In genomic region chr2:157152362-157152761, GRCh38 we compare ENCODE assay signal across 17 cellular contexts.
DNase-seq lines count a peak whose midpoint lies in the region; ATAC-seq and TF ChIP-seq lines count a peak whose summit lies in the region.
"Had no signal": no experiment of that assay in that cellular context is flagged by ENCODE, and none has a peak within 500 bp of the region (broad histone marks: within the 10 kb centered on the region; RNA-seq: fewer than 3 reads in every experiment).

No MANE protein-coding gene starts in this region.

- H3K36me3 Mint-ChIP-seq in Caco-2 (ENCODE audit: insufficient read depth, unreplicated experiment) = no peaks in the 10 kb centered on the region

- no peak overlapping the region for H3K4me3 ChIP-seq in Caco-2 (ENCODE audit: low read depth, low read length)
- no peak overlapping the region for H3K4me3 ChIP-seq in MM.1S (ENCODE audit: low read length)
- no peak overlapping the region for H3K4me3 ChIP-seq in mucosa of descending colon
- no peak overlapping the region for H3K4me3 ChIP-seq in ascending aorta

- H3K9me2 ChIP-seq in MM.1S (replicated peaks; ENCODE audit: insufficient read depth, low read length) = no peaks in the 10 kb centered on the region

- no TSS peak for BruUV-seq in Caco-2 (replicated peaks; lab: Mats Ljungman, UMichigan)

- peaks cover 15% of the 10 kb centered on the region for H3K4me1 Mint-ChIP-seq in Caco-2 (ENCODE audit: low read depth, unreplicated experiment)

- no peak for TF ChIP-seq CTCF in Caco-2 (IDR thresholded peaks at IDR 0.05; ENCODE audit: insufficient read depth in 1 of 2, low read depth in 1 of 2, low read length in 1 of 2, severe bottlenecking in 1 of 2, unreplicated experiment in 1 of 2)
- TF ChIP-seq CTCF in GM20000 (IDR thresholded peaks at IDR 0.05; ENCODE audit: extremely low read depth, missing control alignments) = no peak
- no peak for TF ChIP-seq CTCF in MM.1S (IDR thresholded peaks at IDR 0.05; ENCODE audit: low read length)
- no peak for TF ChIP-seq CTCF in mucosa of descending colon (IDR thresholded peaks at IDR 0.05)
- no peak for TF ChIP-seq CTCF in ascending aorta (IDR thresholded peaks at IDR 0.05)

- DNase-seq in Caco-2 (peak in 1 of 2 experiments; percentile 48), GM20000 (ENCODE audit: low spot score) (peak; percentile 7), MM.1S (peak; percentile 20), mucosa of descending colon (no peak), ascending aorta (ENCODE audit: low spot score in 2 of 2) (no peak)
- DNase-seq: DMS153, KG1, NCI-H1092, NCI-H146, NCI-H2227 treated with DMSO at 0.1 percent for 48 hours, NCI-H526, SHP77 treated with DMSO at 0.1 percent for 48 hours, SW 1271 had no signal

- no peaks in the 10 kb centered on the region for H3K27me3 Mint-ChIP-seq in Caco-2 (ENCODE audit: insufficient read depth, unreplicated experiment)

- H3K4me1 ChIP-seq in Caco-2 (peaks cover 18% of the 10 kb centered on the region), MM.1S (ENCODE audit: low read length) (no peaks in the 10 kb centered on the region), mucosa of descending colon (ENCODE audit: low read depth) (peaks cover 16% of the 10 kb centered on the region), ascending aorta (no peaks in the 10 kb centered on the region)

- no peak overlapping the region for H2AFZ ChIP-seq in MM.1S (ENCODE audit: low read length)

- no peaks in the 10 kb centered on the region for H3K79me2 ChIP-seq in MM.1S (ENCODE audit: low read length)

- H3K4me3 Mint-ChIP-seq in Caco-2 (ENCODE audit: unreplicated experiment) = peak overlapping the region; percentile 17

- H3F3A ChIP-seq in MM.1S (ENCODE audit: insufficient read depth, low read length) = no peaks in the 10 kb centered on the region

- H3K9ac ChIP-seq in MM.1S (ENCODE audit: low read length) = no peak overlapping the region

- H3K9me3 ChIP-seq in Caco-2 = no peaks in the 10 kb centered on the region
- no peaks in the 10 kb centered on the region for H3K9me3 ChIP-seq in MM.1S (replicated peaks; ENCODE audit: insufficient read depth, low read length)
- H3K9me3 ChIP-seq in mucosa of descending colon = no peaks in the 10 kb centered on the region
- H3K9me3 ChIP-seq in ascending aorta = no peaks in the 10 kb centered on the region

- intact Hi-C loops in Caco-2 (cut with micrococcal nuclease; ENCODE audit: unreplicated experiment) (no loop called here), mucosa of descending colon (cut with DNase I, micrococcal nuclease) (no loop called here), ascending aorta (cut with DNase I) (no loop called here)

- ATAC-seq in mucosa of descending colon (peak; percentile 53), GM21576 (IDR thresholded peaks at IDR 0.05; ENCODE audit: unreplicated experiment) (no peak), GM19351 (IDR thresholded peaks at IDR 0.05; ENCODE audit: unreplicated experiment) (no peak)
- ATAC-seq in activated CD4-positive, CD25-positive, alpha-beta regulatory T cell treated with anti-CD3 and anti-CD28 coated beads, Interleukin-2, amount 50 U/mL, for 24 hours = no peak

- peak overlapping the region; percentile 1; the same call in 1 of the 2 replicates for H3K4me2 ChIP-seq in MM.1S (ENCODE audit: low read depth, low read length)

- H3K27ac Mint-ChIP-seq in Caco-2 (ENCODE audit: unreplicated experiment) = no peak overlapping the region

- CTCF ChIA-PET in Caco-2 (lab: Charles Lee) = no interaction called here

- H3K36me3 ChIP-seq in Caco-2 (ENCODE audit: control insufficient read depth, insufficient read depth, low read length) (no peaks in the 10 kb centered on the region), MM.1S (replicated peaks; ENCODE audit: insufficient read depth, low read length) (no peaks in the 10 kb centered on the region), mucosa of descending colon (ENCODE audit: low read depth) (no peaks in the 10 kb centered on the region), ascending aorta (no peaks in the 10 kb centered on the region)

- H4K20me1 ChIP-seq in MM.1S (ENCODE audit: insufficient read depth, low read length) = no peaks in the 10 kb centered on the region

- H3K9me3 Mint-ChIP-seq in Caco-2 (ENCODE audit: unreplicated experiment) = no peaks in the 10 kb centered on the region

- POLR2A ChIA-PET in Caco-2 (lab: Charles Lee) = no interaction called here

- H3K27me3 ChIP-seq in Caco-2 (replicated peaks; ENCODE audit: control insufficient read depth, insufficient read depth, low read length) = no peaks in the 10 kb centered on the region
- no peaks in the 10 kb centered on the region for H3K27me3 ChIP-seq in MM.1S (replicated peaks; ENCODE audit: insufficient read depth, low read length)
- H3K27me3 ChIP-seq in ascending aorta = no peaks in the 10 kb centered on the region

- no peak overlapping the region for H3K27ac ChIP-seq in MM.1S (ENCODE audit: low read length)
- H3K27ac ChIP-seq in ascending aorta = no peak overlapping the region
- H3K27ac ChIP-seq: C4-2B had no signal

Comparison
In these comparisons a context has a peak if more than half of its experiments do, and no peak if none do; other contexts are left out.
1. DNase-seq: peak in GM20000 (single experiment) and MM.1S (single experiment); none in mucosa of descending colon (0 of 3) and ascending aorta (0 of 2).